ENCODE assay signal across 9 cellular contexts in the genomic region with DNA sequence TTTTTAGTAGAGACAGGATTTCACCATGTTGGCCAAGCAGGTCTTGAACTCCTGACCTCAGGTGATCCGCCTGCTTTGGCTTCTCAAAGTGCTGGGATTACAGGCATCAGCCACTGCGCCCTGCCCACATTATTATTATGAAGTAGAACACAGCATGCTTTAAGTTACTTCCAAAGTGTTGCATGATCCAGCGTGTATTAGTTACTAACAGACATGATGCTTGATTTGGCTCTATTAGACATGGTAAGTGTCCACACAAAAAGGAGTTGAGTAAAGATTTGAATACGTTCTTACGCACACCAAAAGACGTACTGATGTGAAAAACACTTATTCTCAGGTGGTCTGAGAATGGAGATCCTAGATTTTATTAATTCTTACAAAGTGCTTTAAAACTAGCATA. TPM values are rescaled to one million over a fixed set of nuclear protein-coding genes. Genes with fewer than 3 reads are reported as not detected.
"Had no signal": no experiment of that assay in that cellular context is flagged by ENCODE, and none has a peak within 500 bp of the region (broad histone marks: within the 10 kb centered on the region; RNA-seq: fewer than 3 reads in every experiment).

No MANE protein-coding gene starts in this region.

- ATAC-seq: HCT116, HepG2, K562 had no signal

- DNase-seq: GOT3, H7, HFFc6, KG1 had no signal

- H3K4me3 Mint-ChIP-seq: HFFc6 had no signal

- H3K4me3 ChIP-seq: HAP-1, K562 had no signal

- H3K27ac Mint-ChIP-seq: HFFc6 had no signal

- H3K9me3 Mint-ChIP-seq: HFFc6 had no signal

- H3K27ac ChIP-seq: HL-60 had no signal

- H3K36me3 ChIP-seq: HAP-1 had no signal

RNA-seq across cellular contexts. Expression of gene SLC38A11, which starts 50.0 kb away (rescaled TPM):
- polyA plus RNA-seq: K562 had no signal
